In genomic region chr14:50260072-50260471, GRCh38 we compare ENCODE assay signal across 13 cellular contexts. TPM values are rescaled to one million over a fixed set of nuclear protein-coding genes. Genes with fewer than 3 reads are reported as not detected.
DNase-seq lines count a peak whose midpoint lies in the region; ATAC-seq, FAIRE-seq and TF ChIP-seq lines count a peak whose summit lies in the region.
"Had no signal": no experiment of that assay in that cellular context is flagged by ENCODE, and none has a peak within 500 bp of the region (broad histone marks: within the 10 kb centered on the region; RNA-seq: fewer than 3 reads in every experiment).

No MANE protein-coding gene starts in this region.

- H3K9ac ChIP-seq in GM23248: no peak overlapping the region

- H3K4me2 ChIP-seq in A549: no peak overlapping the region
- no peak overlapping the region for H3K4me2 ChIP-seq in GM23248 (ENCODE audit: unreplicated experiment)

- TF ChIP-seq POLR2A in A549 (IDR thresholded peaks at IDR 0.05; ENCODE audit: low read length): no peak

- no peaks in the 10 kb centered on the region for H3K4me1 Mint-ChIP-seq in activated T-helper 17 cell treated with anti-CD3 and anti-CD28 coated beads, Interleukin-2, amount 50 U/mL, for 72 hours

- TF ChIP-seq CTCF in A549 (IDR thresholded peaks at IDR 0.05): no peak

- CTCF ChIA-PET in A549 (lab: Yijun Ruan, JAX): interaction anchor here (1.0 to 2.4 kb wide), 5 partner anchors 11 to 398 kb away, joined by 3 to 10 read pairs (median 4); no protein-coding TSS in a partner anchor

- no peaks in the 10 kb centered on the region for H3K27me3 Mint-ChIP-seq in activated T-helper 17 cell treated with anti-CD3 and anti-CD28 coated beads, Interleukin-2, amount 50 U/mL, for 72 hours
- H3K27me3 Mint-ChIP-seq: CD4-positive, alpha-beta memory T cell had no signal

- DNase-seq in A549 (ENCODE audit: low read depth in 1 of 2, low spot score in 1 of 2) (no peak), GM23248 (peak; percentile 2), RPMI7951 (ENCODE audit: low read depth) (peak; percentile 3), pons (ENCODE audit: low spot score) (no peak), NCI-H82 (lab: John Stamatoyannopoulos, UW) (no peak), nucleus accumbens (lab: John Stamatoyannopoulos, UW) (no peak), cerebellar cortex (ENCODE audit: low spot score) (no peak)

- no peak overlapping the region for H3K4me3 Mint-ChIP-seq in activated T-helper 17 cell treated with anti-CD3 and anti-CD28 coated beads, Interleukin-2, amount 50 U/mL, for 72 hours
- H3K4me3 Mint-ChIP-seq: CD4-positive, alpha-beta memory T cell had no signal

- H3K4me1 ChIP-seq in A549 (no peaks in the 10 kb centered on the region), GM23248 (ENCODE audit: insufficient read depth) (no peaks in the 10 kb centered on the region)
- H3K4me1 ChIP-seq: BE2C had no signal

- H3K27ac ChIP-seq in A549 (no peak overlapping the region), GM23248 (no peak overlapping the region)
- H3K27ac ChIP-seq: C4-2B, HL-60 had no signal

- no peaks in the 10 kb centered on the region for H3K79me2 ChIP-seq in GM23248 (ENCODE audit: insufficient read depth)

- H2AFZ ChIP-seq in GM23248: no peak overlapping the region

- H3K9me3 Mint-ChIP-seq in activated T-helper 17 cell treated with anti-CD3 and anti-CD28 coated beads, Interleukin-2, amount 50 U/mL, for 72 hours: no peaks in the 10 kb centered on the region
- H3K9me3 Mint-ChIP-seq: CD4-positive, alpha-beta memory T cell had no signal

- H3F3A ChIP-seq in GM23248 (ENCODE audit: insufficient read depth): no peaks in the 10 kb centered on the region

- H3K4me3 ChIP-seq in A549 (no peak overlapping the region), GM23248 (no peak overlapping the region)

- H3K27ac Mint-ChIP-seq in activated T-helper 17 cell treated with anti-CD3 and anti-CD28 coated beads, Interleukin-2, amount 50 U/mL, for 72 hours: peak overlapping the region; percentile 11

- 53% methylated on average over 3 of the region's 3 CpGs for WGBS in A549 (ENCODE audit: missing lambda C conversion rate)
- WGBS in GM23248 (ENCODE audit: low coverage in 1 of 2, low lambda C conversion rate in 2 of 2, missing lambda C conversion rate in 2 of 2), 2 experiments: 73 to 78% methylated on average over 3 of the region's 3 CpGs

- no peaks in the 10 kb centered on the region for H3K9me3 ChIP-seq in A549
- H3K9me3 ChIP-seq in GM23248 (ENCODE audit: low read depth): no peaks in the 10 kb centered on the region
- H3K9me3 ChIP-seq: BE2C had no signal

- POLR2A ChIA-PET in A549 (lab: Yijun Ruan, JAX): no interaction called here

- FAIRE-seq in A549 (lab: Jason Lieb, UNC): peak; percentile 13
- FAIRE-seq: D721Med had no signal

- no peak for TF ChIP-seq RAD21 in A549 (conservative IDR thresholded peaks at IDR 0.05 in 1 of 2, IDR thresholded peaks at IDR 0.05 in 1 of 2)

- H3K9me2 ChIP-seq in GM23248 (ENCODE audit: insufficient read depth): no peaks in the 10 kb centered on the region

- peaks cover 11% of the 10 kb centered on the region for H3K36me3 Mint-ChIP-seq in activated T-helper 17 cell treated with anti-CD3 and anti-CD28 coated beads, Interleukin-2, amount 50 U/mL, for 72 hours (ENCODE audit: low read depth)

- ATAC-seq in A549: peak; percentile 50 to 55; a peak in 3 of 6 replicates
- ATAC-seq in activated T-helper 17 cell treated with anti-CD3 and anti-CD28 coated beads, Interleukin-2, amount 50 U/mL, for 72 hours (replicated peaks): no peak

- TF ChIP-seq EP300 in A549 (IDR thresholded peaks at IDR 0.05): no peak

- H3K27me3 ChIP-seq in GM23248 (replicated peaks; ENCODE audit: insufficient read depth): no peaks in the 10 kb centered on the region
- H3K27me3 ChIP-seq: BE2C had no signal

- H4K20me1 ChIP-seq in GM23248 (ENCODE audit: insufficient read depth): no peaks in the 10 kb centered on the region

- no peaks in the 10 kb centered on the region for H3K36me3 ChIP-seq in GM23248 (ENCODE audit: low read depth)

- in situ Hi-C loops in GM23248 (cut with MboI): no loop called here

TF ChIP-seq in A549, 52 proteins besides CTCF, POLR2A, EP300 and RAD21:
- no peak for TF ChIP-seq EHF (CRISPR knock-in tag; IDR thresholded peaks at IDR 0.05)
- TF ChIP-seq JUNB (IDR thresholded peaks at IDR 0.05): no peak
- no peak for TF ChIP-seq RNF2 (IDR thresholded peaks at IDR 0.05; ENCODE audit: borderline replicate concordance, low read depth)
- no peak for TF ChIP-seq KDM5A (IDR thresholded peaks at IDR 0.05)
- no peak for TF ChIP-seq MYC (IDR thresholded peaks at IDR 0.05; ENCODE audit: borderline replicate concordance, low read length)
- no peak for TF ChIP-seq ZC3H11A (IDR thresholded peaks at IDR 0.05)
- no peak for TF ChIP-seq NR3C1 (IDR thresholded peaks at IDR 0.05)
- TF ChIP-seq GATA3 (IDR thresholded peaks at IDR 0.05; ENCODE audit: borderline replicate concordance): no peak
TF ChIP-seq in A549: peak in this region for 0.

RNA-seq across cellular contexts. Expression of gene SOS2, which starts 28.7 kb away (rescaled TPM):
- polyA plus RNA-seq in A549 (2011; rRNA removed): 21.4 and 23.0 TPM in 2 replicates
- polyA plus RNA-seq in A549 (2012; cell fraction: cytosol; rRNA removed): 3.4 and 4.4 TPM in 2 replicates
- 2.2 and 3.4 TPM in 2 replicates for polyA plus RNA-seq in A549 (2012; cell fraction: nucleus; rRNA removed)
- 9.2 to 10.1 TPM (median 9.6 TPM) in 3 replicates for polyA plus RNA-seq in A549 (2017; fragmentation: RNase III; extraction: RNeasy Plus Mini Kit Qiagen cat#74134 plus additional on column Dnase treatment)
- polyA minus RNA-seq in A549 (2011; rRNA and poly(A)+ RNA removed): 10.6 and 14.9 TPM in 2 replicates
- 13.7 and 14.0 TPM in 2 replicates for total RNA-seq in GM23248 (2014; rRNA removed; shearing (Covaris generic))
- 2.6 and 3.2 TPM in 2 replicates for polyA plus RNA-seq in GM23248 (2016; fragmentation: Nextera tagmentation; extraction: Ambion mirVana)
- total RNA-seq in RPMI7951 (2014; rRNA removed; shearing (Covaris generic)): 19.3 and 21.6 TPM in 2 replicates
- 10 to 100 TPM; 16.4 to 37.6 TPM for total RNA-seq in activated T-helper 17 cell treated with anti-CD3 and anti-CD28 coated beads, Interleukin-2, amount 50 U/mL, for 72 hours

RNA-seq across cellular contexts. Expression of gene L2HGDH, which starts 52.0 kb away (rescaled TPM):
- polyA plus RNA-seq in A549 (2011; rRNA removed): 12.6 and 14.5 TPM in 2 replicates
- 10.2 and 11.8 TPM in 2 replicates for polyA plus RNA-seq in A549 (2012; cell fraction: cytosol; rRNA removed)
- polyA plus RNA-seq in A549 (2012; cell fraction: nucleus; rRNA removed): 4.8 and 6.6 TPM in 2 replicates
- polyA plus RNA-seq in A549 (2017; fragmentation: RNase III; extraction: RNeasy Plus Mini Kit Qiagen cat#74134 plus additional on column Dnase treatment): 17.4 to 18.1 TPM (median 18.0 TPM) in 3 replicates
- polyA minus RNA-seq in A549 (2011; rRNA and poly(A)+ RNA removed): 7.5 and 8.1 TPM in 2 replicates
- 1.3 and 2.6 TPM in 2 replicates for total RNA-seq in GM23248 (2014; rRNA removed; shearing (Covaris generic))
- 1.8 and 2.0 TPM in 2 replicates for polyA plus RNA-seq in GM23248 (2016; fragmentation: Nextera tagmentation; extraction: Ambion mirVana)
- total RNA-seq in RPMI7951 (2014; rRNA removed; shearing (Covaris generic)): 4.3 and 5.5 TPM in 2 replicates
- total RNA-seq in activated T-helper 17 cell treated with anti-CD3 and anti-CD28 coated beads, Interleukin-2, amount 50 U/mL, for 72 hours: 10 to 100 TPM; 13.0 to 14.1 TPM

RNA-seq across cellular contexts. Expression of gene DMAC2L, which starts 52.1 kb away (rescaled TPM):
- polyA plus RNA-seq in A549 (2011; rRNA removed) (15.2 and 24.6 TPM in 2 replicates), A549 (2017; fragmentation: RNase III; extraction: RNeasy Plus Mini Kit Qiagen cat#74134 plus additional on column Dnase treatment) (10.0 to 15.2 TPM (median 14.0 TPM) in 3 replicates), GM23248 (2016; fragmentation: Nextera tagmentation; extraction: Ambion mirVana) (12.3 and 15.9 TPM in 2 replicates)
- polyA plus RNA-seq in A549 (2012; cell fraction: cytosol; rRNA removed): 17.2 and 18.1 TPM in 2 replicates
- 7.6 and 8.9 TPM in 2 replicates for polyA plus RNA-seq in A549 (2012; cell fraction: nucleus; rRNA removed)
- 15.1 and 16.5 TPM in 2 replicates for polyA minus RNA-seq in A549 (2011; rRNA and poly(A)+ RNA removed)
- total RNA-seq in GM23248 (2014; rRNA removed; shearing (Covaris generic)): 4.4 and 7.8 TPM in 2 replicates
- 8.8 and 9.0 TPM in 2 replicates for total RNA-seq in RPMI7951 (2014; rRNA removed; shearing (Covaris generic))
- 10 to 100 TPM; 11.8 to 13.2 TPM for total RNA-seq in activated T-helper 17 cell treated with anti-CD3 and anti-CD28 coated beads, Interleukin-2, amount 50 U/mL, for 72 hours

Comparison
In these comparisons a context has a peak if more than half of its experiments do, and no peak if none do; other contexts are left out.
1. DNase-seq: peak in GM23248 (single experiment) and RPMI7951 (single experiment); none in A549 (0 of 2), pons (single experiment), NCI-H82 (single experiment), nucleus accumbens (0 of 56) and cerebellar cortex (single experiment).